ENCODE assay signal across 8 cellular contexts in the genomic region with DNA sequence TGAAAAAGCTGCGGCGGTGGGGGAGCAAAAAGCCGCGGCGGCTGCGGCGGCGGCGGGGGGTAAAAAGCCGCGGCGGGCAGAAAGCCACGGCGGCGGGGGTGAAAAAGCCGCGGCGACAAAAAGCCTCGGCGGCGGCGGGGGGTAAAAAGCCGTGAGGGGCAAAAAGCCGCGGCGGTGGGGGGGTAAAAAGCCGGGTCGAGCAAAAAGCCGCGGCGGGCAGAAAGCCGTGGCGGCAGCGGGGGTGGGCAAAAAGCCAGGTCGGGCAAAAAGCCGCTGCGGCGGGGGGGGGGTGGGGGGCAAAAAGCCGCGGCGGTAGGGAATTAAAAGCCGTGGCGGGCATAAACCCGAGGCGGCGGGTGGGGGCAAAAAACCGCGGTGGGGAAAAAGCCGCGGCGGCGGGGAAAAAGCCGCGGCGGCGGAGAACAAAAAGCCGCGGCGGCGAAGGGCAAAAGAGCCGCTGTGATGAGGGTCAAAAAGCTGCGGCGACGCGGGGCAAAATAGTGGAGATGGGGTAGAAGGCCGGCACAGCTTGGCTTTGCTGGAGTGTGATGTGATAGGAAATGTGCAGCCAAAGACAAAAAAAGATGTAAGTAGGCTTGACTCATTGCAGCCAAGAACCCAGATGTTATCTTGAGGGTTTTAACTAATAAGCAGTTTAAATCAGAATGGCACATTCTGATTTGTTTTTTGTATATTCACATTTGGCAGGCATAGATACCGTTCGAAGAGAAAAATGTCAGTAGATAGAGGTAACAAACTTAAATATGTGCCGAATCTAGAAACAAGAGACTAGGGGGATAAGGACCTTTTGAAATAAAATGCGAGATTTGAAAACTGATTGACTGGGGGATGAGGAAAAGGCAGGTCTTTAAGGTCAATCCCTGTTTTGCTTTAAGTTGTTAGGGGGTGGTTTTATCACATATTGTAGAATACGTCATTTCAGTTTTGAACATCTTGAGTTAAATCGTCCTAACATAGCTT.
DNase-seq lines count a peak whose midpoint lies in the region; FAIRE-seq and TF ChIP-seq lines count a peak whose summit lies in the region.
"Not testable (repeated sequence)": the region's sequence is repeated elsewhere in the genome, so short reads cannot be mapped to it uniquely, and the experiment has no call there.

No MANE protein-coding gene starts in this region.

- H2BK12ac ChIP-seq in H1 (ENCODE audit: low read depth, low read length), result not testable (repeated sequence)

- H3K36me3 ChIP-seq in A673 (ENCODE audit: insufficient read depth, low read length, poor library complexity, severe bottlenecking); SK-N-SH (replicated peaks in 1 of 2; ENCODE audit: control insufficient read depth in 1 of 2, insufficient read depth in 2 of 2, low read length in 1 of 2); H1 (ENCODE audit: control insufficient read depth in 2 of 4, insufficient read depth in 4 of 4, low read length in 3 of 4); kidney (ENCODE audit: control insufficient read depth in 1 of 2, insufficient read depth in 2 of 2, low read length in 2 of 2); neuron (ENCODE audit: insufficient read depth, low read length): not testable (repeated sequence)

- POLR2A ChIA-PET in A673 (lab: Charles Lee; ENCODE audit: low non-redundant PET); SK-N-SH (lab: Yijun Ruan, JAX); H1 (lab: Charles Lee; ENCODE audit: partially characterized antibody): not testable (repeated sequence)

- not testable (repeated sequence) for H3K79me2 ChIP-seq in SK-N-SH (ENCODE audit: insufficient read depth); H1 (ENCODE audit: control insufficient read depth in 1 of 2, insufficient read depth in 2 of 2, low read length in 2 of 2)

- not testable (repeated sequence) for H2BK120ac ChIP-seq in H1 (replicated peaks; ENCODE audit: low read depth, low read length)

- not testable (repeated sequence) for H3K4me3 ChIP-seq in A673 (ENCODE audit: low read depth, low read length, poor library complexity, severe bottlenecking); SK-N-SH (ENCODE audit: low read depth in 2 of 2, low read length in 1 of 2); kidney (ENCODE audit: low read length in 2 of 2)
- H3K4me3 ChIP-seq in HL-60 (replicated peaks; ENCODE audit: insufficient read depth, low read length), result peak overlapping the region; percentile 40; the same call in 1 of the 2 replicates
- 0 out of 8 replicates have a peak overlapping the region, but pooled peaks of 1 of the 4 experiments have one; percentile 15 for H3K4me3 ChIP-seq in H1 (ENCODE audit: extremely low read depth in 1 of 4, insufficient read depth in 2 of 4, low read depth in 3 of 4, low read length in 4 of 4)
- H3K4me3 ChIP-seq in neuron (ENCODE audit: low read length), result peak overlapping the region; percentile 41

- H3K23me2 ChIP-seq in H1 (ENCODE audit: low read depth, low read length), result not testable (repeated sequence)

- not testable (repeated sequence) for H2BK15ac ChIP-seq in H1 (ENCODE audit: low read length)

- H4K91ac ChIP-seq in H1 (replicated peaks; ENCODE audit: insufficient read length, low read length), result not testable (repeated sequence)

- not testable (repeated sequence) for TF ChIP-seq RAD21 in SK-N-SH (IDR thresholded peaks at IDR 0.05; ENCODE audit: low read length); H1 (IDR thresholded peaks at IDR 0.05 in 1 of 2, conservative IDR thresholded peaks at IDR 0.05 in 1 of 2; ENCODE audit: low read depth in 2 of 2, low read length in 2 of 2)

- not testable (repeated sequence) for H3K27me3 ChIP-seq in A673 (replicated peaks; ENCODE audit: insufficient read depth, low read depth, low read length, poor library complexity); HL-60 (ENCODE audit: insufficient read depth, poor library complexity, severe bottlenecking); SK-N-SH (ENCODE audit: insufficient read depth); neuron (ENCODE audit: insufficient read depth, low read length)
- peaks cover 1 to 12% (median 6%) of the 10 kb centered on the region in 4 experiments; a peak in 5 of 7 replicates for H3K27me3 ChIP-seq in H1 (replicated peaks in 1 of 4; ENCODE audit: control insufficient read depth in 3 of 4, extremely low read depth in 1 of 4, insufficient read depth in 3 of 4, low read length in 3 of 4)

- not testable (repeated sequence) for H3K23ac ChIP-seq in H1 (ENCODE audit: insufficient read length)

- H3K9me3 ChIP-seq in A673 (ENCODE audit: low read depth, low read length, poor library complexity, severe bottlenecking); SK-N-SH; H1 (ENCODE audit: insufficient read depth in 2 of 2, low read depth in 1 of 2, low read length in 1 of 2); kidney (ENCODE audit: control insufficient read depth in 1 of 2, low read length in 2 of 2); neuron (ENCODE audit: low read length): not testable (repeated sequence)

- not testable (repeated sequence) for H3K4me1 ChIP-seq in A673 (ENCODE audit: insufficient read depth, low read length, poor library complexity, severe bottlenecking); SK-N-SH (ENCODE audit: control insufficient read depth in 1 of 2, insufficient read depth in 2 of 2, low read depth in 1 of 2, low read length in 1 of 2); H1 (replicated peaks in 1 of 4; ENCODE audit: control insufficient read depth in 3 of 4, insufficient read depth in 4 of 4, low read length in 3 of 4); kidney (ENCODE audit: control insufficient read depth in 1 of 2, insufficient read depth in 1 of 2, low read depth in 1 of 2, low read length in 2 of 2); neuron (ENCODE audit: insufficient read depth, low read length)

- not testable (repeated sequence) for H3K27ac ChIP-seq in A673 (ENCODE audit: low read depth, low read length, poor library complexity, severe bottlenecking); HL-60 (replicated peaks); SK-N-SH (ENCODE audit: low read depth in 2 of 2, low read length in 1 of 2); H1 (ENCODE audit: low read depth, low read length); kidney (ENCODE audit: low read depth in 2 of 2, low read length in 2 of 2)

- not testable (repeated sequence) for BruUV-seq in A673 (replicated peaks; lab: Mats Ljungman, UMichigan)

- not testable (repeated sequence) for TF ChIP-seq EP300 in SK-N-SH (IDR thresholded peaks at IDR 0.05; ENCODE audit: borderline replicate concordance in 1 of 2, low read depth in 1 of 2, low read length in 1 of 2); H1 (IDR thresholded peaks at IDR 0.05; ENCODE audit: borderline replicate concordance in 1 of 2, low read depth in 2 of 2, low read length in 2 of 2)

- H2AFZ ChIP-seq in SK-N-SH (ENCODE audit: low read depth); H1 (ENCODE audit: low read length); neuron (ENCODE audit: low read depth, low read length): not testable (repeated sequence)

- not testable (repeated sequence) for H4K8ac ChIP-seq in H1 (ENCODE audit: extremely low read depth, insufficient read depth, low read length)

- H2AK5ac ChIP-seq in H1 (ENCODE audit: low read depth, low read length), result not testable (repeated sequence)

- intact Hi-C loops in A673 (cut with micrococcal nuclease; ENCODE audit: unreplicated experiment); kidney (cut with DNase I): not testable (repeated sequence)

- WGBS in SK-N-SH (ENCODE audit: low lambda C conversion rate), result 5% methylated on average over 50 of the region's 72 CpGs
- WGBS in H1 (ENCODE audit: extremely low coverage in 1 of 2, insufficient coverage in 1 of 2, insufficient read length in 1 of 2, insufficient replicate concordance in 2 of 2, low coverage in 1 of 2, low lambda C conversion rate in 2 of 2, missing lambda C conversion rate in 1 of 2), 2 experiments, result 51% methylated on average over 3 of the region's 72 CpGs; no CpG with 5 or more reads in 1 of the 2 experiments

- CTCF ChIA-PET in A673 (lab: Charles Lee); SK-N-SH (lab: Yijun Ruan, JAX); H1 (lab: Charles Lee; ENCODE audit: partially characterized antibody): not testable (repeated sequence)

- not testable (repeated sequence) for H3K4ac ChIP-seq in H1 (replicated peaks; ENCODE audit: insufficient read length, low read depth, low read length)

- H2BK20ac ChIP-seq in H1 (ENCODE audit: low read length), result not testable (repeated sequence)

- H4K20me1 ChIP-seq in SK-N-SH (ENCODE audit: insufficient read depth); H1 (replicated peaks in 1 of 2; ENCODE audit: control insufficient read depth in 1 of 2, insufficient read depth in 2 of 2, low read length in 2 of 2): not testable (repeated sequence)

- H3K9me2 ChIP-seq in SK-N-SH, result not testable (repeated sequence)

- H3K79me1 ChIP-seq in H1 (ENCODE audit: low read depth, low read length), result not testable (repeated sequence)

- H3K4me2 ChIP-seq in SK-N-SH; H1 (ENCODE audit: insufficient read depth in 1 of 2, low read depth in 2 of 2, low read length in 2 of 2): not testable (repeated sequence)

- not testable (repeated sequence) for H3K9ac ChIP-seq in SK-N-SH; H1 (replicated peaks in 1 of 4; ENCODE audit: extremely low read depth in 1 of 4, low read depth in 3 of 4, low read length in 3 of 4); kidney (ENCODE audit: low read length in 2 of 2)

- H2BK5ac ChIP-seq in H1 (ENCODE audit: low read depth, low read length), result not testable (repeated sequence)

- TF ChIP-seq CTCF in A673 (conservative IDR thresholded peaks at IDR 0.05; ENCODE audit: low read depth, low read length); HL-60 (IDR thresholded peaks at IDR 0.05; ENCODE audit: insufficient read depth, low read length); SK-N-SH (IDR thresholded peaks at IDR 0.05); H1 (IDR thresholded peaks at IDR 0.05; ENCODE audit: control extremely low read depth in 1 of 3, insufficient read depth in 1 of 3, low read depth in 1 of 3, low read length in 3 of 3); kidney (IDR thresholded peaks at IDR 0.05; ENCODE audit: borderline replicate concordance, extremely low read depth, insufficient read depth): not testable (repeated sequence)

- H4K5ac ChIP-seq in H1 (ENCODE audit: insufficient read length, low read depth, low read length), result not testable (repeated sequence)

- TF ChIP-seq POLR2A in H1 (IDR thresholded peaks at IDR 0.05; ENCODE audit: control extremely low read depth in 1 of 2, low read depth in 2 of 2, low read length in 2 of 2), result not testable (repeated sequence)

- not testable (repeated sequence) for FAIRE-seq in H1 (lab: Jason Lieb, UNC); kidney (lab: Jason Lieb, UNC)

- DNase-seq in A673 (ENCODE audit: low spot score) (peak; percentile 0), SK-N-SH (peak; percentile 14), H1 (ENCODE audit: low read depth in 1 of 2, low spot score in 2 of 2) (peak in 1 of 2 experiments; percentile 47), kidney (peak; percentile 58)
- DNase-seq in HL-60 (ENCODE audit: low read depth in 1 of 2, low spot score in 1 of 2), result not testable (repeated sequence)
- peak; percentile 12 for DNase-seq in activated naive CD4-positive, alpha-beta T cell treated with anti-CD3 and anti-CD28 coated beads, Interleukin-2, amount 50 U/mL, for 16 hours
- peak; percentile 16 for DNase-seq in stimulated activated CD4-positive, alpha-beta T cell treated with anti-CD3 and anti-CD28 coated beads, Interleukin-4, amount 100 ng/mL, for 1 hour

- not testable (repeated sequence) for H3K14ac ChIP-seq in H1 (ENCODE audit: insufficient read length)

- not testable (repeated sequence) for H3K18ac ChIP-seq in H1 (ENCODE audit: extremely low read depth, low read length)

- not testable (repeated sequence) for H3K56ac ChIP-seq in H1 (replicated peaks; ENCODE audit: insufficient read length, low read depth, low read length)

- not testable (repeated sequence) for H3F3A ChIP-seq in SK-N-SH (replicated peaks; ENCODE audit: insufficient read depth)
